ENCODE assay signal across 13 cellular contexts in genomic region chr1:112388436-112388835, GRCh38. TPM values are rescaled to one million over a fixed set of nuclear protein-coding genes. Genes with fewer than 3 reads are reported as not detected.
A peak's percentile ranks its signal among the peaks of the same experiment; 100 is the strongest.
DNase-seq lines count a peak whose midpoint lies in the region; ATAC-seq, FAIRE-seq and TF ChIP-seq lines count a peak whose summit lies in the region.
"Had no signal": no experiment of that assay in that cellular context is flagged by ENCODE, and none has a peak within 500 bp of the region (broad histone marks: within the 10 kb centered on the region; RNA-seq: fewer than 3 reads in every experiment).

No MANE protein-coding gene starts in this region.

- H3K4me1 ChIP-seq in astrocyte (ENCODE audit: insufficient read depth, low read length) (peaks cover 25% of the 10 kb centered on the region), right atrium auricular region (peaks cover 0 to 15% of the 10 kb centered on the region in 2 donors), tibial artery (peaks cover 0 to 36% (median 15%) of the 10 kb centered on the region in 4 donors)

- H3K36me3 Mint-ChIP-seq in astrocyte (ENCODE audit: low read depth, unreplicated experiment) = no peaks in the 10 kb centered on the region
- no peaks in the 10 kb centered on the region for H3K36me3 Mint-ChIP-seq in activated T-helper 17 cell treated with anti-CD3 and anti-CD28 coated beads, Interleukin-2, amount 50 U/mL, for 72 hours (ENCODE audit: low read depth)

- H3K4me3 Mint-ChIP-seq in astrocyte (ENCODE audit: unreplicated experiment) = no peak overlapping the region
- no peak overlapping the region for H3K4me3 Mint-ChIP-seq in activated T-helper 17 cell treated with anti-CD3 and anti-CD28 coated beads, Interleukin-2, amount 50 U/mL, for 72 hours

- H3K79me2 ChIP-seq in astrocyte (ENCODE audit: insufficient read depth, low read length) = peaks cover 7% of the 10 kb centered on the region

- ATAC-seq in HG03095 (IDR thresholded peaks at IDR 0.05; ENCODE audit: unreplicated experiment) (no peak), GM21360 (IDR thresholded peaks at IDR 0.05; ENCODE audit: unreplicated experiment) (no peak)
- no peak for ATAC-seq in activated T-helper 17 cell treated with anti-CD3 and anti-CD28 coated beads, Interleukin-2, amount 50 U/mL, for 72 hours (replicated peaks)
- ATAC-seq: left lobe of liver, Panc1 had no signal

- H3K27ac ChIP-seq in astrocyte (ENCODE audit: low read depth, low read length) (peak overlapping the region; percentile 48), right atrium auricular region (peak overlapping the region; percentile 49 to 70), tibial artery (peak overlapping the region; percentile 12 to 32)
- H3K27ac ChIP-seq: cardiac muscle cell had no signal

- intact Hi-C loops in tibial artery (cut with DNase I; ENCODE audit: low total_unique reads) = no loop called here

- FAIRE-seq in astrocyte (lab: Jason Lieb, UNC) = no peak

- peaks cover 4% of the 10 kb centered on the region for H3K27me3 ChIP-seq in astrocyte (ENCODE audit: insufficient read depth, low read length)
- H3K27me3 ChIP-seq in right atrium auricular region = no peaks in the 10 kb centered on the region
- H3K27me3 ChIP-seq in tibial artery = peaks cover 0 to 10% of the 10 kb centered on the region in 2 donors
- H3K27me3 ChIP-seq: cardiac muscle cell had no signal

- H3K9me3 Mint-ChIP-seq in astrocyte (ENCODE audit: unreplicated experiment) = no peaks in the 10 kb centered on the region
- no peaks in the 10 kb centered on the region for H3K9me3 Mint-ChIP-seq in activated T-helper 17 cell treated with anti-CD3 and anti-CD28 coated beads, Interleukin-2, amount 50 U/mL, for 72 hours

- no peak for TF ChIP-seq CTCF in astrocyte (IDR thresholded peaks at IDR 0.05; ENCODE audit: insufficient read depth, low read depth, low read length)
- no peak for TF ChIP-seq CTCF in right atrium auricular region (IDR thresholded peaks at IDR 0.05)
- no peak for TF ChIP-seq CTCF in tibial artery (IDR thresholded peaks at IDR 0.05)

- peak overlapping the region; percentile 69 for H2AFZ ChIP-seq in astrocyte (ENCODE audit: low read depth, low read length)

- peak; percentile 17 for DNase-seq in NCI-H748 (lab: John Stamatoyannopoulos, UW; ENCODE audit: unreplicated experiment)
- DNase-seq in NCI-H748 treated with DMSO at 0.1 percent for 48 hours (lab: John Stamatoyannopoulos, UW) = no peak
- peak; percentile 60 for DNase-seq in astrocyte (ENCODE audit: low read depth)
- no peak for DNase-seq in right atrium auricular region (ENCODE audit: low spot score)
- DNase-seq in tibial artery = no peak
- DNase-seq: nucleus accumbens; stimulated activated CD4-positive, alpha-beta T cell treated with anti-CD3 and anti-CD28 coated beads, Interleukin-4, amount 100 ng/mL, for 24 hours had no signal

- H3K4me2 ChIP-seq in astrocyte (ENCODE audit: low read length) = peak overlapping the region; percentile 76

- H3K36me3 ChIP-seq in astrocyte (ENCODE audit: insufficient read depth, low read length) = no peaks in the 10 kb centered on the region
- no peaks in the 10 kb centered on the region for H3K36me3 ChIP-seq in right atrium auricular region
- no peaks in the 10 kb centered on the region for H3K36me3 ChIP-seq in tibial artery
- H3K36me3 ChIP-seq: cardiac muscle cell had no signal

- peaks cover 28% of the 10 kb centered on the region for H3K4me1 Mint-ChIP-seq in astrocyte (ENCODE audit: low read depth, unreplicated experiment)
- peaks cover 6% of the 10 kb centered on the region for H3K4me1 Mint-ChIP-seq in activated T-helper 17 cell treated with anti-CD3 and anti-CD28 coated beads, Interleukin-2, amount 50 U/mL, for 72 hours

- no peaks in the 10 kb centered on the region for H3K9me3 ChIP-seq in astrocyte (ENCODE audit: insufficient read depth, low read depth, low read length)
- H3K9me3 ChIP-seq in right atrium auricular region = no peaks in the 10 kb centered on the region
- no peaks in the 10 kb centered on the region for H3K9me3 ChIP-seq in tibial artery

- peak overlapping the region; percentile 64 for H3K9ac ChIP-seq in astrocyte (ENCODE audit: low read length)

- no peaks in the 10 kb centered on the region for H3K27me3 Mint-ChIP-seq in astrocyte (ENCODE audit: low read depth, unreplicated experiment)
- peaks cover 16% of the 10 kb centered on the region for H3K27me3 Mint-ChIP-seq in activated T-helper 17 cell treated with anti-CD3 and anti-CD28 coated beads, Interleukin-2, amount 50 U/mL, for 72 hours

- no peak overlapping the region for H3K27ac Mint-ChIP-seq in astrocyte (ENCODE audit: unreplicated experiment)
- no peak overlapping the region for H3K27ac Mint-ChIP-seq in activated T-helper 17 cell treated with anti-CD3 and anti-CD28 coated beads, Interleukin-2, amount 50 U/mL, for 72 hours

- H3K4me3 ChIP-seq in astrocyte (ENCODE audit: insufficient read depth, low read depth, low read length) (no peak overlapping the region), right atrium auricular region (no peak overlapping the region), tibial artery (no peak overlapping the region)
- H3K4me3 ChIP-seq: cardiac muscle cell had no signal

- no peaks in the 10 kb centered on the region for H4K20me1 ChIP-seq in astrocyte (ENCODE audit: insufficient read depth, low read length)

RNA-seq across cellular contexts. Expression of gene CTTNBP2NL, which starts 7.6 kb away (rescaled TPM):
- 83.0 and 91.9 TPM in 2 replicates for total RNA-seq in astrocyte
- 10 to 100 TPM; 10.2 to 13.4 TPM for total RNA-seq in right atrium auricular region
- 1 to 10 TPM; 4.0 to 7.2 TPM for total RNA-seq in activated T-helper 17 cell treated with anti-CD3 and anti-CD28 coated beads, Interleukin-2, amount 50 U/mL, for 72 hours

Comparison
In these comparisons a context has a peak if more than half of its experiments do, and no peak if none do; other contexts are left out.
1. DNase-seq: peak in NCI-H748 (single experiment) and astrocyte (single experiment); none in NCI-H748 treated with DMSO at 0.1 percent for 48 hours (single experiment), right atrium auricular region (single experiment) and tibial artery (0 of 2).
2. Peak in every context shown above with its lines, with median percentiles within 50 percentile points of each other: H3K27ac ChIP-seq.